ENCODE assay signal across 9 cellular contexts in the genomic region with DNA sequence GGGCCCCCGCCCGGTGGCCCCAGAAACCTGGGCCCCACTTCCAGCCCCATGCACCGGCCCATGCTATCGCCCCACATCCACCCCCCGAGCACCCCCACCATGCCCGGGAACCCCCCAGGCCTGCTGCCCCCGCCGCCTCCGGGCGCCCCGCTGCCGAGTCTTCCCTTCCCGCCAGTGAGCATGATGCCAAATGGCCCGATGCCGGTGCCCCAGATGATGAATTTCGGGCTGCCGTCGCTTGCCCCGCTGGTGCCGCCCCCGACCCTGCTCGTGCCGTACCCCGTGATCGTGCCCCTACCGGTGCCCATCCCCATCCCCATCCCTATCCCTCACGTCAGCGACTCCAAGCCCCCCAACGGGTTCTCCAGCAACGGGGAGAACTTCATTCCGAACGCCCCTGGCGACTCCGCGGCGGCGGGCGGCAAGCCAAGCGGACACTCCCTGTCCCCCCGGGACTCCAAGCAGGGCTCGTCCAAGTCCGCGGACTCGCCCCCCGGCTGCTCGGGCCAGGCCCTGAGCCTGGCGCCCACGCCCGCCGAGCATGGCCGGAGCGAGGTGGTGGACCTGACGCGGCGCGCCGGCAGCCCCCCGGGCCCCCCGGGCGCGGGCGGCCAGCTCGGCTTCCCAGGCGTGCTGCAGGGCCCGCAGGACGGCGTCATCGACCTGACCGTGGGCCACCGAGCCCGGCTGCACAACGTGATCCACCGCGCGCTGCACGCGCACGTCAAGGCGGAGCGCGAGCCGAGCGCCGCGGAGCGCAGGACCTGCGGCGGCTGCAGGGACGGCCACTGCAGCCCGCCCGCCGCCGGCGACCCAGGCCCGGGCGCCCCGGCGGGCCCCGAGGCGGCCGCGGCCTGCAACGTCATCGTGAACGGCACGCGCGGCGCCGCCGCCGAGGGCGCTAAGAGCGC.
A peak's percentile ranks its signal among the peaks of the same experiment; 100 is the strongest.
DNase-seq lines count a peak whose midpoint lies in the region; ATAC-seq, FAIRE-seq and TF ChIP-seq lines count a peak whose summit lies in the region.
"Had no signal": no experiment of that assay in that cellular context is flagged by ENCODE, and none has a peak within 500 bp of the region (broad histone marks: within the 10 kb centered on the region; RNA-seq: fewer than 3 reads in every experiment).

No MANE protein-coding gene starts in this region.

- FAIRE-seq in RCC 7860 (lab: Jason Lieb, UNC) = no peak

- peaks cover 2% of the 10 kb centered on the region for H3K36me3 Mint-ChIP-seq in activated CD8-positive, alpha-beta memory T cell treated with anti-CD3 and anti-CD28 coated beads, Interleukin-2, amount 10 ng/mL, durations not matched to agents 7 days and 5 days

- H2BK5ac ChIP-seq in trophoblast cell (ENCODE audit: low read depth, low read length, poor library complexity) = no peak overlapping the region

- DNase-seq in GM03348 (ENCODE audit: low spot score) (peak; percentile 41), foreskin keratinocyte (no peak), trophoblast cell (peak in 1 of 2 donors; percentile 34), DMS 273 (lab: John Stamatoyannopoulos, UW; ENCODE audit: unreplicated experiment) (no peak), RCC 7860 (ENCODE audit: low spot score) (no peak)
- DNase-seq in activated CD8-positive, alpha-beta memory T cell treated with anti-CD3 and anti-CD28 coated beads, Interleukin-2, amount 10 ng/mL, durations not matched to agents 7 days and 5 days = no peak
- DNase-seq: DMS79 had no signal

- no peak overlapping the region for H4K91ac ChIP-seq in trophoblast cell (ENCODE audit: low read depth, low read length)

- H2AFZ ChIP-seq in trophoblast cell (ENCODE audit: insufficient read depth, low read length, poor library complexity) = no peak overlapping the region

- no peak overlapping the region for H3K4ac ChIP-seq in trophoblast cell (ENCODE audit: low read depth, low read length)

- no peaks in the 10 kb centered on the region for H3K4me1 ChIP-seq in foreskin keratinocyte
- H3K4me1 ChIP-seq in trophoblast cell (ENCODE audit: control insufficient read depth in 1 of 2, insufficient read depth in 2 of 2, low read length in 2 of 2) = no peaks in the 10 kb centered on the region

- no peaks in the 10 kb centered on the region for H3K9me3 ChIP-seq in trophoblast cell (ENCODE audit: insufficient read depth, low read depth, low read length)

- H3K18ac ChIP-seq in trophoblast cell (ENCODE audit: low read length) = no peak overlapping the region

- H3K14ac ChIP-seq in trophoblast cell (ENCODE audit: low read length) = no peak overlapping the region

- H3K9ac ChIP-seq in trophoblast cell (ENCODE audit: low read length) = no peak overlapping the region

- H3K27ac Mint-ChIP-seq in activated CD8-positive, alpha-beta memory T cell treated with anti-CD3 and anti-CD28 coated beads, Interleukin-2, amount 10 ng/mL, durations not matched to agents 7 days and 5 days = no peak overlapping the region

- H2AK5ac ChIP-seq in trophoblast cell (ENCODE audit: low read length) = no peak overlapping the region

- H3K4me3 ChIP-seq in trophoblast cell (ENCODE audit: low read depth, low read length) = no peak overlapping the region

- no peaks in the 10 kb centered on the region for H3K79me1 ChIP-seq in trophoblast cell (ENCODE audit: low read length)

- no peak for TF ChIP-seq CTCF in foreskin keratinocyte (conservative IDR thresholded peaks at IDR 0.05)

- peak; percentile 67 for ATAC-seq in activated CD8-positive, alpha-beta memory T cell treated with anti-CD3 and anti-CD28 coated beads, Interleukin-2, amount 10 ng/mL, durations not matched to agents 7 days and 5 days
- peak; percentile 39 for ATAC-seq in foreskin keratinocyte
- no peak for ATAC-seq in HG02852 (IDR thresholded peaks at IDR 0.05; ENCODE audit: unreplicated experiment)
- no peak for ATAC-seq in HG02970 (IDR thresholded peaks at IDR 0.05; ENCODE audit: low FRiP score, unreplicated experiment)

- peak overlapping the region; percentile 75 for H3K4me2 ChIP-seq in trophoblast cell (ENCODE audit: low read length)

- no peak overlapping the region for H4K12ac ChIP-seq in trophoblast cell (ENCODE audit: low read depth, low read length)

- no peak overlapping the region for H2BK12ac ChIP-seq in trophoblast cell (ENCODE audit: low read length)

- no peaks in the 10 kb centered on the region for H3K36me3 ChIP-seq in trophoblast cell (ENCODE audit: control insufficient read depth in 1 of 2, insufficient read depth in 2 of 2, low read length in 2 of 2)

- H3K4me1 Mint-ChIP-seq in activated CD8-positive, alpha-beta memory T cell treated with anti-CD3 and anti-CD28 coated beads, Interleukin-2, amount 10 ng/mL, durations not matched to agents 7 days and 5 days = peaks cover 25% of the 10 kb centered on the region

- peaks cover 95% of the 10 kb centered on the region for H3K27me3 ChIP-seq in foreskin keratinocyte
- H3K27me3 ChIP-seq in trophoblast cell (ENCODE audit: insufficient read depth, low read length) = peaks cover 7% of the 10 kb centered on the region

- H2BK120ac ChIP-seq in trophoblast cell (ENCODE audit: insufficient read depth, low read length, poor library complexity) = no peak overlapping the region

- H3K79me2 ChIP-seq in trophoblast cell (ENCODE audit: control insufficient read depth, insufficient read depth, low read length, poor library complexity) = no peaks in the 10 kb centered on the region

- no peak overlapping the region for H3K23ac ChIP-seq in trophoblast cell (ENCODE audit: low read length)

- peaks cover 74% of the 10 kb centered on the region for H3K27me3 Mint-ChIP-seq in activated CD8-positive, alpha-beta memory T cell treated with anti-CD3 and anti-CD28 coated beads, Interleukin-2, amount 10 ng/mL, durations not matched to agents 7 days and 5 days

- no peaks in the 10 kb centered on the region for H3K9me3 Mint-ChIP-seq in activated CD8-positive, alpha-beta memory T cell treated with anti-CD3 and anti-CD28 coated beads, Interleukin-2, amount 10 ng/mL, durations not matched to agents 7 days and 5 days (ENCODE audit: low read depth)

- no peak overlapping the region for H4K8ac ChIP-seq in trophoblast cell (ENCODE audit: low read depth, low read length)

- H3K27ac ChIP-seq in foreskin keratinocyte = no peak overlapping the region
- no peak overlapping the region for H3K27ac ChIP-seq in trophoblast cell (ENCODE audit: low read depth, low read length)

- CTCF ChIA-PET in activated CD8-positive, alpha-beta memory T cell treated with anti-CD3 and anti-CD28 coated beads, Interleukin-2, amount 10 ng/mL, durations not matched to agents 7 days and 5 days (lab: Charles Lee) = interaction anchor here (0.9 to 1.7 kb wide), 3 partner anchors 20 to 606 kb away, joined by 3 to 5 read pairs (median 4); no protein-coding TSS in a partner anchor

- H3K4me3 Mint-ChIP-seq in activated CD8-positive, alpha-beta memory T cell treated with anti-CD3 and anti-CD28 coated beads, Interleukin-2, amount 10 ng/mL, durations not matched to agents 7 days and 5 days = peak overlapping the region; percentile 33

- no CpG with 5 or more reads among the region's 114 CpGs for WGBS in trophoblast cell (ENCODE audit: extremely low coverage, insufficient coverage, insufficient read length)

Comparison
In these comparisons a context has a peak if more than half of its experiments do, and no peak if none do; other contexts are left out.
1. ATAC-seq: peak in activated CD8-positive, alpha-beta memory T cell treated with anti-CD3 and anti-CD28 coated beads, Interleukin-2, amount 10 ng/mL, durations not matched to agents 7 days and 5 days (single experiment) and foreskin keratinocyte (single experiment); none in HG02852 (single experiment) and HG02970 (single experiment).